Comparison of ENCODE assay signal across 1 cellular context in the genomic region with DNA sequence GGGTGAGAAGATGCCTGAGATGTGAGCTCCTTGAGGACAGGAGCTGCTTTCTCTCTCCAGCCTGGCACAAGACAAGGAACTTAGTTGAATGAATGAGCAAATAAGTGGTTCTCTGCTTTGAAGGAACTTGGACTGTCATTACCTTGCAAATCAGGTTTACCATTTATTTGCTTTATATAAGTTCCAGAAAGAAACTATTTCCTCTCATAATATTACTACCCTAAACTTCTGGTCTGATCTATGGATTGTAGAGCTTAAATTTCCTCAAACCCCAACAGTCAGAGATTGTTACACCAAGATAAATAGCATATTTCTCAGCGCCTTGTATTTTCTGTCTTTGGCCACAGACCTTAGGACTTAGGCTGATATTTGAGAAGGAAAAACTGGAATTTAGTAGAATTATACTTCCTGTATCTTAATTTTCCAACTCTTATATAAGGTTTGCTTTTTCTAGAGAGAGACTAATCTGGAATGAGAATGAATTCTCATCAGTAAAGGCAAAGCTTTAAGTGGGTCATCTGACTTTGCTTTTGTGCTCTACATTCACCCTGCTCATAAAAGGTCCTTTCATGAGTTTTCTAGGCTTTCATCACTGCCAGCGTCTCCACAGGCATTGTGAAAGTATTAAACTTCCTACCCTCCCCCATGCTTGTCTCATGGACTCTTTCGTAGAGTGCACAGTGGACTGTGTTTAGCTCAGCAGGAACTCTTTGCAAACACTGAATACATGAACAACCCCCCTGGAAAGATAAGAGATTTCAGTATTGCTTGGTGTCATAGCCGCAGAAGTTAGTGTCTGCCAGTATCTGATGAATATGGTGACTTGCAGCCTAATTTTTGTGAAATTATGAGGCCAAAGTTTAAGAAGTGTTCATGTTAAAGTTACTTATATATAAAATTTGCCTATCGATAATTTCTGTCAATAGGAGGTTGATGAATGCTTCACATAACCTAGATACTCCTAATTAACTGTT.
TF ChIP-seq lines count a peak whose summit lies in the region.

No MANE protein-coding gene starts in this region.

TF ChIP-seq in HepG2, 621 proteins besides CTCF, POLR2A, EP300 and RAD21 (continued from another document and continues in another):
- TF ChIP-seq, protein P1, sequence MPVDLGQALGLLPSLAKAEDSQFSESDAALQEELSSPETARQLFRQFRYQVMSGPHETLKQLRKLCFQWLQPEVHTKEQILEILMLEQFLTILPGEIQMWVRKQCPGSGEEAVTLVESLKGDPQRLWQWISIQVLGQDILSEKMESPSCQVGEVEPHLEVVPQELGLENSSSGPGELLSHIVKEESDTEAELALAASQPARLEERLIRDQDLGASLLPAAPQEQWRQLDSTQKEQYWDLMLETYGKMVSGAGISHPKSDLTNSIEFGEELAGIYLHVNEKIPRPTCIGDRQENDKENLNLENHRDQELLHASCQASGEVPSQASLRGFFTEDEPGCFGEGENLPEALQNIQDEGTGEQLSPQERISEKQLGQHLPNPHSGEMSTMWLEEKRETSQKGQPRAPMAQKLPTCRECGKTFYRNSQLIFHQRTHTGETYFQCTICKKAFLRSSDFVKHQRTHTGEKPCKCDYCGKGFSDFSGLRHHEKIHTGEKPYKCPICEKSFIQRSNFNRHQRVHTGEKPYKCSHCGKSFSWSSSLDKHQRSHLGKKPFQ (CRISPR knock-in tag; IDR thresholded peaks at IDR 0.05; ENCODE audit: insufficient replicate concordance), result no peak
- TF ChIP-seq TCF12 (IDR thresholded peaks at IDR 0.05) (no peak), TCF12 (CRISPR knock-in tag; IDR thresholded peaks at IDR 0.05) (no peak), ZBTB21 (CRISPR knock-in tag; IDR thresholded peaks at IDR 0.05) (peak; percentile 70), ZNF614 (CRISPR knock-in tag; IDR thresholded peaks at IDR 0.05; ENCODE audit: borderline replicate concordance) (peak; percentile 100), BCL3 (CRISPR knock-in tag; IDR thresholded peaks at IDR 0.05) (peak; percentile 74), ZNF850 (CRISPR knock-in tag; conservative IDR thresholded peaks at IDR 0.05) (no peak), CENPT (CRISPR knock-in tag; IDR thresholded peaks at IDR 0.05; ENCODE audit: low read depth) (no peak), SOX5 (CRISPR knock-in tag; IDR thresholded peaks at IDR 0.05; ENCODE audit: borderline replicate concordance) (peak; percentile 94), IRX3 (CRISPR knock-in tag; IDR thresholded peaks at IDR 0.05; ENCODE audit: borderline replicate concordance, low read depth) (no peak), ZNF251 (CRISPR knock-in tag; IDR thresholded peaks at IDR 0.05) (no peak), CBX1 (IDR thresholded peaks at IDR 0.05; ENCODE audit: low read depth) (peak; percentile 35), SMARCC2 (IDR thresholded peaks at IDR 0.05) (no peak), KAT8 (CRISPR knock-in tag; IDR thresholded peaks at IDR 0.05) (peak; percentile 88), SNAPC2 (CRISPR knock-in tag; IDR thresholded peaks at IDR 0.05) (peak; percentile 66; the same call in 1 of the 2 replicates), ZNF292 (CRISPR knock-in tag; IDR thresholded peaks at IDR 0.05; ENCODE audit: borderline replicate concordance, low read depth) (peak; percentile 92; the same call in 1 of the 2 replicates), MIER3 (CRISPR knock-in tag; IDR thresholded peaks at IDR 0.05; ENCODE audit: borderline replicate concordance) (peak; percentile 94), ZMAT3 (CRISPR knock-in tag; conservative IDR thresholded peaks at IDR 0.05) (0 out of 2 replicates have a peak, but pooled peaks have one; percentile 68), KLF13 (CRISPR knock-in tag; IDR thresholded peaks at IDR 0.05) (no peak), YEATS4 (CRISPR knock-in tag; IDR thresholded peaks at IDR 0.05; ENCODE audit: borderline replicate concordance) (peak; percentile 48; the same call in 1 of the 2 replicates), HMG20B (CRISPR knock-in tag; conservative IDR thresholded peaks at IDR 0.05) (peak; percentile 95), SIN3B (IDR thresholded peaks at IDR 0.05; ENCODE audit: low read length) (no peak), ADNP (CRISPR knock-in tag; IDR thresholded peaks at IDR 0.05) (no peak), ZNF224 (CRISPR knock-in tag; IDR thresholded peaks at IDR 0.05) (no peak), ZSCAN21 (CRISPR knock-in tag; IDR thresholded peaks at IDR 0.05; ENCODE audit: borderline replicate concordance) (peak; percentile 84), IRF2 (CRISPR knock-in tag; IDR thresholded peaks at IDR 0.05) (peak; percentile 98), CHD2 (IDR thresholded peaks at IDR 0.05; ENCODE audit: low read depth, low read length) (peak; percentile 60; the same call in 1 of the 2 replicates), MYC (CRISPR knock-in tag; IDR thresholded peaks at IDR 0.05; ENCODE audit: borderline replicate concordance) (no peak), ERF (CRISPR knock-in tag; IDR thresholded peaks at IDR 0.05) (peak; percentile 96), ZNF382 (CRISPR knock-in tag; IDR thresholded peaks at IDR 0.05; ENCODE audit: borderline replicate concordance) (no peak), ZMAT5 (CRISPR knock-in tag; IDR thresholded peaks at IDR 0.05; ENCODE audit: borderline replicate concordance, low read depth) (no peak), ZNF136 (CRISPR knock-in tag; IDR thresholded peaks at IDR 0.05; ENCODE audit: low read depth) (peak; percentile 96; the same call in 1 of the 2 replicates), EEA1 (CRISPR knock-in tag; IDR thresholded peaks at IDR 0.05; ENCODE audit: borderline replicate concordance) (no peak), KLF12 (CRISPR knock-in tag; IDR thresholded peaks at IDR 0.05; ENCODE audit: borderline replicate concordance) (no peak), RFX1 (IDR thresholded peaks at IDR 0.05) (no peak), ZNF274 (CRISPR knock-in tag; IDR thresholded peaks at IDR 0.05) (no peak), MBD4 (IDR thresholded peaks at IDR 0.05; ENCODE audit: borderline replicate concordance, low read length) (peak; percentile 56; the same call in 1 of the 2 replicates), THAP11 (CRISPR knock-in tag; IDR thresholded peaks at IDR 0.05) (peak; percentile 73), KDM5A (IDR thresholded peaks at IDR 0.05; ENCODE audit: borderline replicate concordance, low read length) (peak; percentile 38; the same call in 1 of the 2 replicates), NFE2L2 (IDR thresholded peaks at IDR 0.05; ENCODE audit: low read length) (no peak), GABPB1 (CRISPR knock-in tag; IDR thresholded peaks at IDR 0.05) (no peak; the same call in 1 of the 2 replicates), TRAFD1 (CRISPR knock-in tag; IDR thresholded peaks at IDR 0.05; ENCODE audit: borderline replicate concordance) (no peak), MTA1 (CRISPR knock-in tag; IDR thresholded peaks at IDR 0.05; ENCODE audit: borderline replicate concordance) (no peak), EHMT2 (IDR thresholded peaks at IDR 0.05; ENCODE audit: borderline replicate concordance, low read depth, low read length) (peak; percentile 24; the same call in 1 of the 2 replicates), ZNF430 (CRISPR knock-in tag; IDR thresholded peaks at IDR 0.05) (0 out of 2 replicates have a peak, but pooled peaks have one; percentile 74), PLSCR1 (CRISPR knock-in tag; IDR thresholded peaks at IDR 0.05; ENCODE audit: borderline replicate concordance) (no peak), ZNF670 (CRISPR knock-in tag; IDR thresholded peaks at IDR 0.05; ENCODE audit: borderline replicate concordance) (peak; percentile 90), ZNF331 (CRISPR knock-in tag; IDR thresholded peaks at IDR 0.05) (peak; percentile 99), DNMT3B (CRISPR knock-in tag; conservative IDR thresholded peaks at IDR 0.05) (no peak; the same call in 1 of the 2 replicates), RFXANK (CRISPR knock-in tag; IDR thresholded peaks at IDR 0.05) (peak; percentile 85; the same call in 1 of the 2 replicates), FOXO1 (CRISPR knock-in tag; IDR thresholded peaks at IDR 0.05) (peak; percentile 90)
- TF ChIP-seq, protein P2, sequence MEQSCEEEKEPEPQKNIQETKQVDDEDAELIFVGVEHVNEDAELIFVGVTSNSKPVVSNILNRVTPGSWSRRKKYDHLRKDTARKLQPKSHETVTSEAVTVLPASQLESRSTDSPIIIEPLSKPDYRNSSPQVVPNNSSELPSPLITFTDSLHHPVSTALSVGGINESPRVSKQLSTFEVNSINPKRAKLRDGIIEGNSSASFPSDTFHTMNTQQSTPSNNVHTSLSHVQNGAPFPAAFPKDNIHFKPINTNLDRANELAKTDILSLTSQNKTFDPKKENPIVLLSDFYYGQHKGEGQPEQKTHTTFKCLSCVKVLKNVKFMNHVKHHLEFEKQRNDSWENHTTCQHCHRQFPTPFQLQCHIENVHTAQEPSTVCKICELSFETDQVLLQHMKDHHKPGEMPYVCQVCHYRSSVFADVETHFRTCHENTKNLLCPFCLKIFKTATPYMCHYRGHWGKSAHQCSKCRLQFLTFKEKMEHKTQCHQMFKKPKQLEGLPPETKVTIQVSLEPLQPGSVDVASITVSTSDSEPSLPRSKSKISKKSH (CRISPR knock-in tag; IDR thresholded peaks at IDR 0.05; ENCODE audit: borderline replicate concordance), result no peak
- TF ChIP-seq, protein P3, sequence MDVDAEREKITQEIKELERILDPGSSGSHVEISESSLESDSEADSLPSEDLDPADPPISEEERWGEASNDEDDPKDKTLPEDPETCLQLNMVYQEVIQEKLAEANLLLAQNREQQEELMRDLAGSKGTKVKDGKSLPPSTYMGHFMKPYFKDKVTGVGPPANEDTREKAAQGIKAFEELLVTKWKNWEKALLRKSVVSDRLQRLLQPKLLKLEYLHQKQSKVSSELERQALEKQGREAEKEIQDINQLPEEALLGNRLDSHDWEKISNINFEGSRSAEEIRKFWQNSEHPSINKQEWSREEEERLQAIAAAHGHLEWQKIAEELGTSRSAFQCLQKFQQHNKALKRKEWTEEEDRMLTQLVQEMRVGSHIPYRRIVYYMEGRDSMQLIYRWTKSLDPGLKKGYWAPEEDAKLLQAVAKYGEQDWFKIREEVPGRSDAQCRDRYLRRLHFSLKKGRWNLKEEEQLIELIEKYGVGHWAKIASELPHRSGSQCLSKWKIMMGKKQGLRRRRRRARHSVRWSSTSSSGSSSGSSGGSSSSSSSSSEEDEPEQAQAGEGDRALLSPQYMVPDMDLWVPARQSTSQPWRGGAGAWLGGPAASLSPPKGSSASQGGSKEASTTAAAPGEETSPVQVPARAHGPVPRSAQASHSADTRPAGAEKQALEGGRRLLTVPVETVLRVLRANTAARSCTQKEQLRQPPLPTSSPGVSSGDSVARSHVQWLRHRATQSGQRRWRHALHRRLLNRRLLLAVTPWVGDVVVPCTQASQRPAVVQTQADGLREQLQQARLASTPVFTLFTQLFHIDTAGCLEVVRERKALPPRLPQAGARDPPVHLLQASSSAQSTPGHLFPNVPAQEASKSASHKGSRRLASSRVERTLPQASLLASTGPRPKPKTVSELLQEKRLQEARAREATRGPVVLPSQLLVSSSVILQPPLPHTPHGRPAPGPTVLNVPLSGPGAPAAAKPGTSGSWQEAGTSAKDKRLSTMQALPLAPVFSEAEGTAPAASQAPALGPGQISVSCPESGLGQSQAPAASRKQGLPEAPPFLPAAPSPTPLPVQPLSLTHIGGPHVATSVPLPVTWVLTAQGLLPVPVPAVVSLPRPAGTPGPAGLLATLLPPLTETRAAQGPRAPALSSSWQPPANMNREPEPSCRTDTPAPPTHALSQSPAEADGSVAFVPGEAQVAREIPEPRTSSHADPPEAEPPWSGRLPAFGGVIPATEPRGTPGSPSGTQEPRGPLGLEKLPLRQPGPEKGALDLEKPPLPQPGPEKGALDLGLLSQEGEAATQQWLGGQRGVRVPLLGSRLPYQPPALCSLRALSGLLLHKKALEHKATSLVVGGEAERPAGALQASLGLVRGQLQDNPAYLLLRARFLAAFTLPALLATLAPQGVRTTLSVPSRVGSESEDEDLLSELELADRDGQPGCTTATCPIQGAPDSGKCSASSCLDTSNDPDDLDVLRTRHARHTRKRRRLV (CRISPR knock-in tag; IDR thresholded peaks at IDR 0.05), result no peak
